Comparison of ENCODE assay signal across 15 cellular contexts in genomic region chr11:10261821-10262220, GRCh38.
"Had no signal": no experiment of that assay in that cellular context is flagged by ENCODE, and none has a peak within 500 bp of the region (broad histone marks: within the 10 kb centered on the region; RNA-seq: fewer than 3 reads in every experiment).

No MANE protein-coding gene starts in this region.

- H3K4me2 ChIP-seq: hepatocyte had no signal

- H3K36me3 ChIP-seq: gastroesophageal sphincter, ovary, thoracic aorta had no signal

- H3K9me3 ChIP-seq: gastroesophageal sphincter, ovary, thoracic aorta had no signal

- H3K27ac ChIP-seq: dorsolateral prefrontal cortex, gastroesophageal sphincter, hepatocyte, ovary, thoracic aorta had no signal

- H3K27me3 ChIP-seq: dorsolateral prefrontal cortex, gastroesophageal sphincter, hepatocyte, ovary had no signal

- H2AFZ ChIP-seq: hepatocyte had no signal

- DNase-seq: activated B cell treated with CpG ODN at 0.5 μM for 24 hours; activated CD4-positive, alpha-beta T cell treated with anti-CD3 and anti-CD28 coated beads, Interleukin-2, amount 50 U/mL, for 4 hours; activated CD8-positive, alpha-beta memory T cell treated with anti-CD3 and anti-CD28 coated beads, Interleukin-2, amount 10 ng/mL, durations not matched to agents 7 days and 5 days; activated effector memory CD4-positive, alpha-beta T cell treated with Interleukin-2 at 50 U/mL for 16 hours; activated T-cell treated with anti-CD3 and anti-CD28 coated beads, Interleukin-2, amount 50 U/mL, for 24 hours; dorsolateral prefrontal cortex; kidney glomerular epithelial cell; ovary; stimulated activated CD4-positive, alpha-beta T cell treated with anti-CD3 and anti-CD28 coated beads, Interleukin-4, amount 100 ng/mL, for 1 hour; stimulated activated CD8-positive, alpha-beta memory T cell treated with anti-CD3 and anti-CD28 coated beads, Interleukin-4, amount 100 ng/mL, for 48 hours; stimulated activated naive CD8-positive, alpha-beta T cell treated with anti-CD3 and anti-CD28 coated beads, Interleukin-15, amount 100 ng/mL, for 72 hours; T-helper 17 cell had no signal

- H3K4me3 ChIP-seq: dorsolateral prefrontal cortex, gastroesophageal sphincter, hepatocyte, ovary, thoracic aorta had no signal
